Comparison of ENCODE assay signal across 14 cellular contexts in genomic region chr14:92633274-92633616, GRCh38.
DNase-seq lines count a peak whose midpoint lies in the region; ATAC-seq, FAIRE-seq and TF ChIP-seq lines count a peak whose summit lies in the region.
"Had no signal": no experiment of that assay in that cellular context is flagged by ENCODE, and none has a peak within 500 bp of the region (broad histone marks: within the 10 kb centered on the region; RNA-seq: fewer than 3 reads in every experiment).

No MANE protein-coding gene starts in this region.

- CTCF ChIA-PET in HepG2 (lab: Yijun Ruan, JAX; ENCODE audit: low intra/inter-chr PET ratio, low total read pairs) (no interaction called here), GM10248 (lab: Yijun Ruan, JAX) (interaction anchor here (0.8 to 1.4 kb wide), 4 partner anchors 9 to 68 kb away, joined by 3 to 5 read pairs (median 3); no protein-coding TSS in a partner anchor)

- no peaks in the 10 kb centered on the region for H3K9me3 Mint-ChIP-seq in natural killer cell

- H3K79me2 ChIP-seq in HepG2 (ENCODE audit: insufficient read depth, low read length): no peaks in the 10 kb centered on the region

- POLR2A ChIA-PET in HepG2 (lab: Yijun Ruan, JAX) (no interaction called here), GM10248 (lab: Yijun Ruan, JAX) (interaction anchor here (0.6 kb wide), 1 partner anchor 382 kb away, joined by 6 read pairs; no protein-coding TSS in a partner anchor)

- no peaks in the 10 kb centered on the region for H3K4me1 ChIP-seq in right lobe of liver
- H3K4me1 ChIP-seq in HepG2 (ENCODE audit: insufficient read depth, low read length): no peaks in the 10 kb centered on the region
- H3K4me1 ChIP-seq: suprapubic skin had no signal

- no peak for TF ChIP-seq EP300 in HepG2 (IDR thresholded peaks at IDR 0.05; ENCODE audit: low read depth in 2 of 2, low read length in 2 of 2)
- TF ChIP-seq EP300 in HepG2 (CRISPR knock-in tag; IDR thresholded peaks at IDR 0.05; ENCODE audit: borderline replicate concordance): no peak

- peak overlapping the region; percentile 19 for H3K4me3 Mint-ChIP-seq in natural killer cell

- H3K27ac ChIP-seq in right lobe of liver (no peak overlapping the region), HepG2 (ENCODE audit: extremely low read length, insufficient read depth, low read length) (no peak overlapping the region), coronary artery (peak overlapping the region; percentile 16 to 38)
- H3K27ac ChIP-seq: PC-9, suprapubic skin had no signal

- TF ChIP-seq CTCF in right lobe of liver (IDR thresholded peaks at IDR 0.05) (no peak), HepG2 (CRISPR knock-in tag; IDR thresholded peaks at IDR 0.05) (no peak), coronary artery (IDR thresholded peaks at IDR 0.05) (no peak), natural killer cell (IDR thresholded peaks at IDR 0.05) (no peak), GM10248 (IDR thresholded peaks at IDR 0.05; ENCODE audit: control extremely low read depth, extremely low read depth, low read depth, missing control alignments) (no peak)

- H3K4me3 ChIP-seq in right lobe of liver (no peak overlapping the region), HepG2 (replicated peaks in 1 of 3; ENCODE audit: insufficient read depth in 1 of 3, low read depth in 2 of 3, low read length in 3 of 3) (no peak overlapping the region), coronary artery (no peak overlapping the region)
- H3K4me3 ChIP-seq: PC-9, suprapubic skin had no signal

- no peaks in the 10 kb centered on the region for H3K27me3 Mint-ChIP-seq in natural killer cell (ENCODE audit: low read depth in 2 of 2)

- 80% methylated on average over 1 of the region's 5 CpGs for WGBS in right lobe of liver (ENCODE audit: insufficient coverage, low coverage, low lambda C conversion rate, missing lambda C conversion rate)
- 100% methylated on average over 4 of the region's 5 CpGs for WGBS in HepG2 (ENCODE audit: low lambda C conversion rate)

- H3K4me1 Mint-ChIP-seq in natural killer cell: peaks cover 35 to 60% of the 10 kb centered on the region in 2 donors

- H4K20me1 ChIP-seq in HepG2 (ENCODE audit: insufficient read depth, low read length): no peaks in the 10 kb centered on the region

- peaks cover under 1% of the 10 kb centered on the region for H3K36me3 Mint-ChIP-seq in natural killer cell

- intact Hi-C loops in right lobe of liver (cut with DNase I): no loop called here
- intact Hi-C loops in HepG2 (cut with micrococcal nuclease; ENCODE audit: unreplicated experiment): no loop called here
- intact Hi-C loops in natural killer cell (cut with micrococcal nuclease): no loop called here

- no peaks in the 10 kb centered on the region for H3K27me3 ChIP-seq in right lobe of liver
- no peaks in the 10 kb centered on the region; a peak in 1 of 5 replicates for H3K27me3 ChIP-seq in HepG2 (ENCODE audit: control insufficient read depth in 1 of 2, insufficient read depth in 2 of 2, low read length in 2 of 2)
- H3K27me3 ChIP-seq: suprapubic skin had no signal

- DNase-seq in right lobe of liver: no peak
- no peak for DNase-seq in HepG2 (ENCODE audit: low spot score)
- DNase-seq in coronary artery (ENCODE audit: low spot score): no peak
- no peak for DNase-seq in natural killer cell
- DNase-seq in GM10248 (ENCODE audit: extremely low spot score): no peak
- no peak for DNase-seq in A172 (ENCODE audit: low spot score)
- DNase-seq: activated CD8-positive, alpha-beta memory T cell treated with anti-CD3 and anti-CD28 coated beads, Interleukin-2, amount 50 U/mL, for 48 hours; DMS79 treated with DMSO at 0.1 percent for 48 hours; left cardiac atrium; PC-9; small intestine had no signal

- in situ Hi-C loops in HepG2 (cut with HindIII; ENCODE audit: extremely low pct_ligation_motif_present, low pct_unique_long_range_greater_than_20kb): no loop called here

- peak; percentile 46 to 55 (median 52) for ATAC-seq in right lobe of liver
- no peak for ATAC-seq in HepG2
- ATAC-seq in natural killer cell: peak in 2 of 3 donors; percentile 45 to 72
- ATAC-seq in GM21367 (IDR thresholded peaks at IDR 0.05; ENCODE audit: unreplicated experiment): no peak
- no peak for ATAC-seq in HG03025 (IDR thresholded peaks at IDR 0.05; ENCODE audit: low FRiP score, unreplicated experiment)

- H3K9me3 ChIP-seq in right lobe of liver (no peaks in the 10 kb centered on the region), HepG2 (ENCODE audit: low read length) (no peaks in the 10 kb centered on the region)

- H3K4me2 ChIP-seq in HepG2 (ENCODE audit: low read depth, low read length): no peak overlapping the region
- H3K4me2 ChIP-seq: PC-9 had no signal

- FAIRE-seq in HepG2 (lab: Jason Lieb, UNC): no peak
- FAIRE-seq: small intestine had no signal

- TF ChIP-seq POLR2A in right lobe of liver (IDR thresholded peaks at IDR 0.05): no peak
- TF ChIP-seq POLR2A in HepG2 (IDR thresholded peaks at IDR 0.05; ENCODE audit: insufficient read depth in 1 of 2, low read depth in 2 of 2, low read length in 2 of 2): no peak

- no peaks in the 10 kb centered on the region for H3K36me3 ChIP-seq in right lobe of liver
- H3K36me3 ChIP-seq in HepG2 (replicated peaks in 1 of 2; ENCODE audit: control insufficient read depth in 1 of 2, insufficient read depth in 2 of 2, low read length in 2 of 2): 0 out of 5 replicates have a peak, but pooled peaks cover 0 to 3% of the 10 kb centered on the region in 2 experiments
- H3K36me3 ChIP-seq: suprapubic skin had no signal

- no TSS peak for BruUV-seq in HepG2 (replicated peaks; lab: Mats Ljungman, UMichigan)

- no peak overlapping the region for H2AFZ ChIP-seq in HepG2 (ENCODE audit: low read length)
- H2AFZ ChIP-seq: PC-9 had no signal

- no peak for TF ChIP-seq RAD21 in HepG2 (CRISPR knock-in tag; IDR thresholded peaks at IDR 0.05)

- H3K9ac ChIP-seq in HepG2 (ENCODE audit: insufficient read depth, low read depth, low read length): no peak overlapping the region

- peak overlapping the region; percentile 75 to 85 for H3K27ac Mint-ChIP-seq in natural killer cell

TF ChIP-seq in HepG2, 621 proteins besides CTCF, POLR2A, EP300 and RAD21:
- TF ChIP-seq ZNF713 (CRISPR knock-in tag; IDR thresholded peaks at IDR 0.05) (no peak), PAX8 (CRISPR knock-in tag; IDR thresholded peaks at IDR 0.05; ENCODE audit: borderline replicate concordance) (no peak), SP5 (CRISPR knock-in tag; IDR thresholded peaks at IDR 0.05; ENCODE audit: borderline replicate concordance, low read depth) (no peak), CSRNP1 (CRISPR knock-in tag; IDR thresholded peaks at IDR 0.05) (no peak), NFE2 (CRISPR knock-in tag; IDR thresholded peaks at IDR 0.05) (no peak), ATAD3A (CRISPR knock-in tag; IDR thresholded peaks at IDR 0.05) (no peak), DR1 (CRISPR knock-in tag; IDR thresholded peaks at IDR 0.05) (no peak), KDM5A (IDR thresholded peaks at IDR 0.05; ENCODE audit: borderline replicate concordance, low read length) (no peak), ZNF564 (CRISPR knock-in tag; IDR thresholded peaks at IDR 0.05) (no peak), ZNF703 (CRISPR knock-in tag; IDR thresholded peaks at IDR 0.05; ENCODE audit: borderline replicate concordance) (no peak), ZMAT3 (CRISPR knock-in tag; conservative IDR thresholded peaks at IDR 0.05) (no peak)

Comparison
In these comparisons a context has a peak if more than half of its experiments do, and no peak if none do; other contexts are left out.
1. ATAC-seq: peak in right lobe of liver (4 of 4) and natural killer cell (2 of 3); none in HepG2 (single experiment), GM21367 (single experiment) and HG03025 (single experiment).
2. H3K27ac ChIP-seq: peak in coronary artery (2 of 2); none in right lobe of liver (0 of 3) and HepG2 (single experiment).